In the genomic region with DNA sequence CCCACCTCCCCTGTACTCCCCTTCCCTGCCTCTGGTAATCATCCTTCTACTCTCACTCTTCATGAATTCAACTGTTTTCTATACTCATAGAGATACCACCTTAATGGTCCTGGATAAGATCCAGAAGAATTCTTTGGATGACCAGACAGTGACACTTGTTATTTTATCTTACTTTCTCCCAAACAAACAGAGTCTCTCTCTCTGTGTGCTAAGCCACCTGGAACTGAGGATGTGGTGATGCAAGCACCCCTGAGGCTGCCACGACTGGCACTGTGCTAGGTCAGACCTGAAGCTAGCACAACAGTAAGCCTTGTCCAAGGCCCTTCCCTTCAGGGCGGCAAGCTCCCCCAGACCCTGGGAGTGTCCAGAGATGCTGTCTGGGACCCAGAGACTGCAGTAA, we compare ENCODE assay signal across 20 cellular contexts.
DNase-seq lines count a peak whose midpoint lies in the region; ATAC-seq and TF ChIP-seq lines count a peak whose summit lies in the region.
"Had no signal": no experiment of that assay in that cellular context is flagged by ENCODE, and none has a peak within 500 bp of the region (broad histone marks: within the 10 kb centered on the region; RNA-seq: fewer than 3 reads in every experiment).

No MANE protein-coding gene starts in this region.

- ATAC-seq in HG03097 (IDR thresholded peaks at IDR 0.05; ENCODE audit: low FRiP score, unreplicated experiment), result no peak
- ATAC-seq: activated naive CD4-positive, alpha-beta T cell treated with anti-CD3 and anti-CD28 coated beads, Interleukin-2, amount 50 U/mL, for 72 hours; gastrocnemius medialis; left ventricle myocardium superior; PC-3 had no signal

- no peak for TF ChIP-seq CTCF in epithelial cell of esophagus (IDR thresholded peaks at IDR 0.05; ENCODE audit: insufficient read depth, low read depth, low read length, missing control alignments)

- H3K4me3 ChIP-seq in epithelial cell of esophagus (ENCODE audit: low read length), result no peak overlapping the region
- H3K4me3 ChIP-seq: gastrocnemius medialis, SJSA1 had no signal

- peak; percentile 35 for DNase-seq in Daoy (ENCODE audit: low read depth)
- peak; percentile 59 for DNase-seq in NCI-H2029 treated with DMSO at 0.1 percent for 48 hours (lab: John Stamatoyannopoulos, UW)
- DNase-seq in epithelial cell of esophagus (ENCODE audit: low read depth), result peak; percentile 42
- DNase-seq in posterior vena cava (ENCODE audit: low spot score), result peak; percentile 34
- no peak for DNase-seq in activated naive CD4-positive, alpha-beta T cell treated with anti-CD3 and anti-CD28 coated beads, Interleukin-2, amount 50 U/mL, for 16 hours
- no peak for DNase-seq in 8988T
- no peak for DNase-seq in dermis blood vessel endothelial cell
- DNase-seq: activated CD4-positive, CD25-positive, alpha-beta regulatory T cell treated with anti-CD3 and anti-CD28 coated beads, Interleukin-2, amount 50 U/mL, for 72 hours; activated CD8-positive, alpha-beta memory T cell treated with anti-CD3 and anti-CD28 coated beads for 24 hours; CD8-positive, alpha-beta memory T cell; erythroblast; gastrocnemius medialis; left ventricle myocardium superior; NCI-H748 treated with DMSO at 0.1 percent for 48 hours; nucleus accumbens; PC-3; T-helper 9 cell had no signal

- intact Hi-C loops in posterior vena cava (cut with DNase I), result no loop called here

Comparison
In these comparisons a context has a peak if more than half of its experiments do, and no peak if none do; other contexts are left out.
1. DNase-seq: peak in Daoy (single experiment), NCI-H2029 treated with DMSO at 0.1 percent for 48 hours (single experiment), epithelial cell of esophagus (single experiment) and posterior vena cava (single experiment); none in activated naive CD4-positive, alpha-beta T cell treated with anti-CD3 and anti-CD28 coated beads, Interleukin-2, amount 50 U/mL, for 16 hours (single experiment), 8988T (single experiment) and dermis blood vessel endothelial cell (single experiment).